ENCODE assay signal across 14 cellular contexts in genomic region chr1:33893147-33893830, GRCh38. TPM values are rescaled to one million over a fixed set of nuclear protein-coding genes. Genes with fewer than 3 reads are reported as not detected.
DNase-seq lines count a peak whose midpoint lies in the region; ATAC-seq, FAIRE-seq and TF ChIP-seq lines count a peak whose summit lies in the region.
"Had no signal": no experiment of that assay in that cellular context is flagged by ENCODE, and none has a peak within 500 bp of the region (broad histone marks: within the 10 kb centered on the region; RNA-seq: fewer than 3 reads in every experiment).

No MANE protein-coding gene starts in this region.

- peaks cover 4% of the 10 kb centered on the region for H3K27me3 Mint-ChIP-seq in astrocyte (ENCODE audit: low read depth, unreplicated experiment)
- no peaks in the 10 kb centered on the region for H3K27me3 Mint-ChIP-seq in T-helper 2 cell treated with Interferon-gamma antibody and Interleukin-4, amounts not matched to agents 5 μg/mL and 100 μg/mL, for 36 hours (ENCODE audit: low read depth)

- no peaks in the 10 kb centered on the region for H3K9me3 Mint-ChIP-seq in astrocyte (ENCODE audit: unreplicated experiment)
- no peaks in the 10 kb centered on the region for H3K9me3 Mint-ChIP-seq in T-helper 2 cell treated with Interferon-gamma antibody and Interleukin-4, amounts not matched to agents 5 μg/mL and 100 μg/mL, for 36 hours

- DNase-seq in AG04450 (ENCODE audit: low read depth, low spot score) (peak; percentile 53), astrocyte (ENCODE audit: low read depth) (peak; percentile 84), head of caudate nucleus (peak in 29 of 42 donors; percentile 16 to 90 (median 61)), nucleus accumbens (lab: John Stamatoyannopoulos, UW) (peak in 29 of 56 donors; percentile 13 to 77 (median 34)), Kasumi-1 (lab: John Stamatoyannopoulos, UW) (no peak), HK-2 (ENCODE audit: unreplicated experiment) (no peak)
- no peak for DNase-seq in T-helper 2 cell treated with Interferon-gamma antibody and Interleukin-4, amounts not matched to agents 5 μg/mL and 100 μg/mL, for 36 hours (ENCODE audit: low spot score)
- DNase-seq: DMS 273 treated with DMSO at 0.1 percent for 48 hours; naive thymus-derived CD4-positive, alpha-beta T cell had no signal

- no peak for ATAC-seq in HG03175 (IDR thresholded peaks at IDR 0.05; ENCODE audit: unreplicated experiment)
- ATAC-seq: activated CD4-positive, CD25-positive, alpha-beta regulatory T cell treated with anti-CD3 and anti-CD28 coated beads, Interleukin-2, amount 50 U/mL, for 24 hours; naive thymus-derived CD4-positive, alpha-beta T cell had no signal

- peaks cover 20% of the 10 kb centered on the region for H3K4me1 Mint-ChIP-seq in astrocyte (ENCODE audit: low read depth, unreplicated experiment)
- H3K4me1 Mint-ChIP-seq in T-helper 2 cell treated with Interferon-gamma antibody and Interleukin-4, amounts not matched to agents 5 μg/mL and 100 μg/mL, for 36 hours (ENCODE audit: low read depth) = no peaks in the 10 kb centered on the region
- H3K4me1 Mint-ChIP-seq: naive thymus-derived CD4-positive, alpha-beta T cell had no signal

- peak overlapping the region; percentile 8 for H3K9ac ChIP-seq in astrocyte (ENCODE audit: low read length)

- H3K9me3 ChIP-seq in AG04450 (ENCODE audit: control insufficient read depth, insufficient read depth, low read length) (no peaks in the 10 kb centered on the region), astrocyte (ENCODE audit: insufficient read depth, low read depth, low read length) (no peaks in the 10 kb centered on the region)
- H3K9me3 ChIP-seq: breast epithelium had no signal

- H3K36me3 Mint-ChIP-seq in astrocyte (ENCODE audit: low read depth, unreplicated experiment) = peaks cover 6% of the 10 kb centered on the region
- no peaks in the 10 kb centered on the region for H3K36me3 Mint-ChIP-seq in T-helper 2 cell treated with Interferon-gamma antibody and Interleukin-4, amounts not matched to agents 5 μg/mL and 100 μg/mL, for 36 hours (ENCODE audit: low read depth)
- H3K36me3 Mint-ChIP-seq: naive thymus-derived CD4-positive, alpha-beta T cell had no signal

- TF ChIP-seq CTCF in AG04450 (IDR thresholded peaks at IDR 0.05; ENCODE audit: low read depth, low read length) (no peak), astrocyte (IDR thresholded peaks at IDR 0.05; ENCODE audit: insufficient read depth, low read depth, low read length) (no peak)

- H3K36me3 ChIP-seq in astrocyte (ENCODE audit: insufficient read depth, low read length) = no peaks in the 10 kb centered on the region
- H3K36me3 ChIP-seq: breast epithelium had no signal

- CTCF ChIA-PET in AG04450 (lab: Charles Lee) = interaction anchor here (1.4 kb wide), 1 partner anchor 11 kb away, joined by 3 read pairs; no protein-coding TSS in a partner anchor

- peak; percentile 79 for FAIRE-seq in astrocyte (lab: Jason Lieb, UNC)
- FAIRE-seq: A204.1 had no signal

- peak overlapping the region; percentile 66 for H3K27ac Mint-ChIP-seq in astrocyte (ENCODE audit: unreplicated experiment)
- no peak overlapping the region for H3K27ac Mint-ChIP-seq in T-helper 2 cell treated with Interferon-gamma antibody and Interleukin-4, amounts not matched to agents 5 μg/mL and 100 μg/mL, for 36 hours
- H3K27ac Mint-ChIP-seq: naive thymus-derived CD4-positive, alpha-beta T cell had no signal

- POLR2A ChIA-PET in AG04450 (lab: Yijun Ruan, JAX) = no interaction called here

- H3K4me1 ChIP-seq in astrocyte (ENCODE audit: insufficient read depth, low read length) = peaks cover 11% of the 10 kb centered on the region
- H3K4me1 ChIP-seq: breast epithelium had no signal

- peak overlapping the region; percentile 27 for H3K4me2 ChIP-seq in astrocyte (ENCODE audit: low read length)

- intact Hi-C loops in head of caudate nucleus (cut with DNase I) = no loop called here

- no peaks in the 10 kb centered on the region for H3K27me3 ChIP-seq in AG04450 (ENCODE audit: control insufficient read depth, insufficient read depth, low read length)
- H3K27me3 ChIP-seq in astrocyte (ENCODE audit: insufficient read depth, low read length) = no peaks in the 10 kb centered on the region
- H3K27me3 ChIP-seq: breast epithelium had no signal

- H3K79me2 ChIP-seq in astrocyte (ENCODE audit: insufficient read depth, low read length) = no peaks in the 10 kb centered on the region

- H4K20me1 ChIP-seq in astrocyte (ENCODE audit: insufficient read depth, low read length) = peaks cover 9% of the 10 kb centered on the region

- H2AFZ ChIP-seq in astrocyte (ENCODE audit: low read depth, low read length) = no peak overlapping the region

- H3K4me3 ChIP-seq in AG04450 (ENCODE audit: low read depth, low read length) (no peak overlapping the region), astrocyte (ENCODE audit: insufficient read depth, low read depth, low read length) (no peak overlapping the region)
- H3K4me3 ChIP-seq: breast epithelium had no signal

- no peak overlapping the region for H3K4me3 Mint-ChIP-seq in astrocyte (ENCODE audit: unreplicated experiment)
- no peak overlapping the region for H3K4me3 Mint-ChIP-seq in T-helper 2 cell treated with Interferon-gamma antibody and Interleukin-4, amounts not matched to agents 5 μg/mL and 100 μg/mL, for 36 hours
- H3K4me3 Mint-ChIP-seq: naive thymus-derived CD4-positive, alpha-beta T cell had no signal

- peak overlapping the region; percentile 73 for H3K27ac ChIP-seq in AG04450 (ENCODE audit: low read depth, low read length)
- H3K27ac ChIP-seq in astrocyte (ENCODE audit: low read depth, low read length) = peak overlapping the region; percentile 12

RNA-seq across cellular contexts. Expression of gene HMGB4, which starts 29.4 kb away (rescaled TPM):
- polyA plus RNA-seq in AG04450 (2011; rRNA removed) = not detected in 2 replicates
- polyA minus RNA-seq in AG04450 (2011; rRNA and poly(A)+ RNA removed) = not detected in 2 replicates
- not detected in 2 replicates for total RNA-seq in astrocyte
- total RNA-seq: breast epithelium; naive thymus-derived CD4-positive, alpha-beta T cell; urinary bladder had no signal
- polyA plus RNA-seq: naive thymus-derived CD4-positive, alpha-beta T cell; urinary bladder had no signal

Comparison
In these comparisons a context has a peak if more than half of its experiments do, and no peak if none do; other contexts are left out.
1. DNase-seq: peak in AG04450 (single experiment), astrocyte (single experiment), head of caudate nucleus (29 of 42) and nucleus accumbens (29 of 56); none in T-helper 2 cell treated with Interferon-gamma antibody and Interleukin-4, amounts not matched to agents 5 μg/mL and 100 μg/mL, for 36 hours (single experiment), Kasumi-1 (0 of 2) and HK-2 (single experiment).